Comparison of ENCODE assay signal across 22 cellular contexts in genomic region chr2:164849506-164849905, GRCh38. TPM values are rescaled to one million over a fixed set of nuclear protein-coding genes. Genes with fewer than 3 reads are reported as not detected.
DNase-seq lines count a peak whose midpoint lies in the region; FAIRE-seq and TF ChIP-seq lines count a peak whose summit lies in the region.
"Had no signal": no experiment of that assay in that cellular context is flagged by ENCODE, and none has a peak within 500 bp of the region (broad histone marks: within the 10 kb centered on the region; RNA-seq: fewer than 3 reads in every experiment).

No MANE protein-coding gene starts in this region.

- no peaks in the 10 kb centered on the region for H3K36me3 ChIP-seq in breast epithelium
- no peaks in the 10 kb centered on the region for H3K36me3 ChIP-seq in kidney (ENCODE audit: control insufficient read depth in 1 of 2, insufficient read depth in 2 of 2, low read length in 2 of 2)
- H3K36me3 ChIP-seq in subcutaneous abdominal adipose tissue (ENCODE audit: control insufficient read depth in 5 of 5, insufficient read depth in 5 of 5, low read length in 5 of 5) = no peaks in the 10 kb centered on the region
- H3K36me3 ChIP-seq in SJCRH30 = no peaks in the 10 kb centered on the region
- no peaks in the 10 kb centered on the region for H3K36me3 ChIP-seq in testis (ENCODE audit: low read depth, missing control alignments)
- H3K36me3 ChIP-seq: BLaER1 had no signal

- peaks cover 5% of the 10 kb centered on the region for H3K36me3 Mint-ChIP-seq in MCF 10A (ENCODE audit: insufficient read depth, unreplicated experiment)
- H3K36me3 Mint-ChIP-seq: CD14-positive monocyte; CD8-positive, alpha-beta memory T cell had no signal

- no peak overlapping the region for H3K4me3 ChIP-seq in breast epithelium
- H3K4me3 ChIP-seq in kidney (ENCODE audit: low read length in 2 of 2) = peak overlapping the region; percentile 6 to 37
- H3K4me3 ChIP-seq in subcutaneous abdominal adipose tissue (ENCODE audit: low read depth in 1 of 5, low read length in 5 of 5) = no peak overlapping the region
- H3K4me3 ChIP-seq in SJCRH30 = no peak overlapping the region
- no peak overlapping the region for H3K4me3 ChIP-seq in testis
- H3K4me3 ChIP-seq: BLaER1, GM23338 had no signal

- H3K4me1 ChIP-seq in breast epithelium (no peaks in the 10 kb centered on the region), kidney (ENCODE audit: control insufficient read depth in 1 of 2, insufficient read depth in 1 of 2, low read depth in 1 of 2, low read length in 2 of 2) (no peaks in the 10 kb centered on the region), subcutaneous abdominal adipose tissue (ENCODE audit: control insufficient read depth in 5 of 5, insufficient read depth in 5 of 5, low read length in 5 of 5) (peaks cover 0 to 25% (median 12%) of the 10 kb centered on the region in 5 donors), SJCRH30 (no peaks in the 10 kb centered on the region), testis (no peaks in the 10 kb centered on the region)
- H3K4me1 ChIP-seq: BLaER1 had no signal

- no peak for FAIRE-seq in kidney (lab: Jason Lieb, UNC)
- FAIRE-seq: A204.1, G401.6, GM12892, GM19239 had no signal

- TF ChIP-seq POLR2A in breast epithelium (IDR thresholded peaks at IDR 0.05) (no peak), testis (IDR thresholded peaks at IDR 0.05) (no peak)

- peaks cover 21% of the 10 kb centered on the region for H3K4me1 Mint-ChIP-seq in MCF 10A (ENCODE audit: insufficient read depth, unreplicated experiment)
- H3K4me1 Mint-ChIP-seq: CD8-positive, alpha-beta memory T cell; GM23338 had no signal

- TF ChIP-seq CTCF in MCF 10A (IDR thresholded peaks at IDR 0.05; ENCODE audit: unreplicated experiment) (no peak), breast epithelium (IDR thresholded peaks at IDR 0.05) (no peak), VCaP (conservative IDR thresholded peaks at IDR 0.05) (no peak), kidney (IDR thresholded peaks at IDR 0.05; ENCODE audit: borderline replicate concordance, extremely low read depth, insufficient read depth) (no peak), testis (IDR thresholded peaks at IDR 0.05) (no peak)

- CTCF ChIA-PET in MCF 10A (lab: Yijun Ruan, JAX) = interaction anchor here (0.9 kb wide), 1 partner anchor 89 kb away, joined by 3 read pairs; no protein-coding TSS in a partner anchor

- H3K27ac ChIP-seq in breast epithelium = no peak overlapping the region
- H3K27ac ChIP-seq in VCaP = peak overlapping the region; percentile 39
- H3K27ac ChIP-seq in kidney (ENCODE audit: low read depth in 2 of 2, low read length in 2 of 2) = peak overlapping the region; percentile 43 to 58
- H3K27ac ChIP-seq in subcutaneous abdominal adipose tissue (ENCODE audit: low read depth, low read length) = peak overlapping the region; percentile 79
- no peak overlapping the region for H3K27ac ChIP-seq in SJCRH30
- no peak overlapping the region for H3K27ac ChIP-seq in testis
- H3K27ac ChIP-seq: 22Rv1, BLaER1 had no signal

- intact Hi-C loops in MCF 10A (cut with micrococcal nuclease) = no loop called here
- intact Hi-C loops in breast epithelium (cut with DNase I; ENCODE audit: low total_unique reads) = no loop called here
- intact Hi-C loops in kidney (cut with DNase I) = no loop called here
- intact Hi-C loops in testis (cut with DNase I; ENCODE audit: low total_unique reads) = loop anchor here (10.0 kb wide), 1 partner anchor 55 kb away; no protein-coding TSS in a partner anchor

- no peaks in the 10 kb centered on the region for H3K9me3 Mint-ChIP-seq in MCF 10A (ENCODE audit: unreplicated experiment)
- H3K9me3 Mint-ChIP-seq: CD4-positive, alpha-beta T cell; GM23338; H9 had no signal

- POLR2A ChIA-PET in MCF 10A (lab: Yijun Ruan, JAX) = interaction anchor here (1.7 to 2.1 kb wide), 3 partner anchors 8 to 61 kb away, joined by 7 to 12 read pairs (median 7); partner anchors contain the start of gene COBLL1

- H3K4me3 Mint-ChIP-seq in MCF 10A (ENCODE audit: unreplicated experiment) = no peak overlapping the region
- H3K4me3 Mint-ChIP-seq: CD4-positive, alpha-beta T cell; CD8-positive, alpha-beta memory T cell; GM23338; H9 had no signal

- peak overlapping the region; percentile 54 for H3K27ac Mint-ChIP-seq in MCF 10A (ENCODE audit: low read depth, unreplicated experiment)
- H3K27ac Mint-ChIP-seq: B cell; CD14-positive monocyte; CD4-positive, alpha-beta T cell; CD8-positive, alpha-beta memory T cell had no signal

- H3K27me3 Mint-ChIP-seq in MCF 10A (ENCODE audit: insufficient read depth, unreplicated experiment) = no peaks in the 10 kb centered on the region
- H3K27me3 Mint-ChIP-seq: B cell had no signal

- H3K27me3 ChIP-seq in breast epithelium (no peaks in the 10 kb centered on the region), subcutaneous abdominal adipose tissue (ENCODE audit: control insufficient read depth in 5 of 5, insufficient read depth in 4 of 5, low read length in 5 of 5) (no peaks in the 10 kb centered on the region), SJCRH30 (no peaks in the 10 kb centered on the region), testis (no peaks in the 10 kb centered on the region)
- H3K27me3 ChIP-seq: BLaER1 had no signal

- no peak for DNase-seq in MCF 10A (ENCODE audit: unreplicated experiment)
- DNase-seq in breast epithelium (ENCODE audit: low spot score in 2 of 2) = no peak
- DNase-seq in kidney = no peak
- DNase-seq in SJCRH30 = no peak
- DNase-seq in testis = no peak
- no peak for DNase-seq in stimulated activated CD4-positive, alpha-beta T cell treated with anti-CD3 and anti-CD28 coated beads, Interleukin-1b, Interleukin-23, amount 100 ng/mL, for 48 hours
- DNase-seq: CD4-positive, alpha-beta T cell; CD8-positive, alpha-beta memory T cell; DMS153; DND-41; H9 had no signal

- 81 to 82% methylated on average over 1 of the region's 1 CpG for WGBS in testis, 2 donors

- H3K9ac ChIP-seq in kidney (ENCODE audit: low read length in 2 of 2) (peak overlapping the region; percentile 8 to 46), subcutaneous abdominal adipose tissue (ENCODE audit: low read length in 5 of 5) (peak overlapping the region in 1 of 5 donors; percentile 48)
- H3K9ac ChIP-seq: BLaER1 had no signal

- no peaks in the 10 kb centered on the region for H3K9me3 ChIP-seq in breast epithelium
- H3K9me3 ChIP-seq in kidney (ENCODE audit: control insufficient read depth in 1 of 2, low read length in 2 of 2) = no peaks in the 10 kb centered on the region
- H3K9me3 ChIP-seq in subcutaneous abdominal adipose tissue (ENCODE audit: control insufficient read depth in 5 of 5, low read length in 5 of 5) = no peaks in the 10 kb centered on the region
- H3K9me3 ChIP-seq in SJCRH30 (replicated peaks) = no peaks in the 10 kb centered on the region
- no peaks in the 10 kb centered on the region for H3K9me3 ChIP-seq in testis
- H3K9me3 ChIP-seq: BLaER1 had no signal

- BruUV-seq in MCF 10A (replicated peaks; lab: Mats Ljungman, UMichigan) = no TSS peak

RNA-seq across cellular contexts. Expression of gene COBLL1, which starts 7.9 kb away (rescaled TPM):
- total RNA-seq in MCF 10A (2022) (37.1 and 47.0 TPM in 2 replicates), breast epithelium (10 to 100 TPM; 43.6 to 92.8 (median 75.8) TPM), kidney (205 TPM), testis (10 to 100 TPM; 14.5 to 17.3 TPM)
- polyA plus RNA-seq in kidney (ENCODE audit: insufficient read depth, low read depth, low replicate concordance) (39.7 TPM), testis (ENCODE audit: insufficient read depth, low read depth, low replicate concordance) (5.4 TPM)
- 12.5 and 16.2 TPM in 2 replicates for total RNA-seq in SJCRH30 (2014; rRNA removed; shearing (Covaris generic))
- total RNA-seq: CD8-positive, alpha-beta memory T cell had no signal
- polyA plus RNA-seq: CD8-positive, alpha-beta memory T cell had no signal

Comparison
In these comparisons a context has a peak if more than half of its experiments do, and no peak if none do; other contexts are left out.
1. H3K27ac ChIP-seq: peak in VCaP (single experiment), kidney (2 of 2) and subcutaneous abdominal adipose tissue (single experiment); none in breast epithelium (0 of 2), SJCRH30 (single experiment) and testis (0 of 2).
2. H3K4me3 ChIP-seq: peak in kidney (2 of 2); none in breast epithelium (0 of 3), subcutaneous abdominal adipose tissue (0 of 5), SJCRH30 (single experiment) and testis (0 of 2).